ENCODE assay signal across 1 cellular context in the genomic region with DNA sequence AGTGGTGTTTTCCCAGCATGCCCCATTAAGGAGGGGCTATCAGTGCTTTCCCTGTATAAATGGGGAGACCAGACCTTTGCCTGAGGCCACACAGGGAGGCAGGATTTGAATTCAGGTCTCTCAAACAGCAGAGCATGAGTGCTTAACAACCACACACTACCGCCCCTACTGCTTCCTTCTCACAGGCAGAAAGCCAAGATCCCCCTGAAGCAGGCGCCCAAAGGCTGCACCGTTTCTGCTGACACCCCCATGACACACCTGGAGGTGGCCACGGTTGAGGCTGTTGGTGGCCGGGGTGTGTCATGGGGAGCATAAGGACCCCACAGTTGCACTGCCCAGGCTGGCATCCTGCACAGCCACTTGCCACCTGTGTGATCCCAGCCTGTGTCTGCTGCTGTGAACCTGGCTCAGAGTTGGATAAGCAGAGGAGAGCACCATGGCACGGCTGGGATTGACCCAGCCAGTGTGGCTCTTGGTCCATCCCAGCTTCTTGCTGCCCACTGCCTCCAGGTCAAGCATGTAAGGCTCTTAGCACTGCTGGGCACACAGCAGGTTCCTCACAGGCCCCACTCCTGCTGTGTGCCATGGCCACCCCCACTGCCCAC.
A peak's percentile ranks its signal among the peaks of the same experiment; 100 is the strongest.
TF ChIP-seq lines count a peak whose summit lies in the region.

No MANE protein-coding gene starts in this region.

TF ChIP-seq in HepG2, 621 proteins besides CTCF, POLR2A, EP300 and RAD21 (continued from another document and continues in another):
- TF ChIP-seq HNRNPL (IDR thresholded peaks at IDR 0.05; ENCODE audit: low read depth, low read length) (peak; percentile 89; the same call in 1 of the 2 replicates), ZNF841 (CRISPR knock-in tag; IDR thresholded peaks at IDR 0.05; ENCODE audit: borderline replicate concordance) (no peak), ZNF30 (CRISPR knock-in tag; IDR thresholded peaks at IDR 0.05) (no peak), ZNF549 (CRISPR knock-in tag; IDR thresholded peaks at IDR 0.05) (no peak), EED (CRISPR knock-in tag; IDR thresholded peaks at IDR 0.05) (0 out of 2 replicates have a peak, but pooled peaks have one; percentile 34), ZSCAN25 (CRISPR knock-in tag; IDR thresholded peaks at IDR 0.05) (no peak; the same call in 1 of the 2 replicates), ZNF264 (CRISPR knock-in tag; IDR thresholded peaks at IDR 0.05) (no peak), ZNF747 (CRISPR knock-in tag; IDR thresholded peaks at IDR 0.05; ENCODE audit: borderline replicate concordance) (0 out of 2 replicates have a peak, but pooled peaks have one; percentile 3), ZFP62 (CRISPR knock-in tag; IDR thresholded peaks at IDR 0.05) (no peak), PAX8 (CRISPR knock-in tag; IDR thresholded peaks at IDR 0.05; ENCODE audit: borderline replicate concordance) (peak; percentile 29; the same call in 1 of the 2 replicates), ZNF777 (CRISPR knock-in tag; IDR thresholded peaks at IDR 0.05) (no peak), ZNF660 (CRISPR knock-in tag; IDR thresholded peaks at IDR 0.05; ENCODE audit: borderline replicate concordance, low read depth) (no peak), ZNF160 (CRISPR knock-in tag; IDR thresholded peaks at IDR 0.05) (0 out of 2 replicates have a peak, but pooled peaks have one; percentile 36), ZNF136 (CRISPR knock-in tag; IDR thresholded peaks at IDR 0.05; ENCODE audit: low read depth) (no peak), ZMYM3 (CRISPR knock-in tag; IDR thresholded peaks at IDR 0.05) (peak; percentile 92), ADNP (CRISPR knock-in tag; IDR thresholded peaks at IDR 0.05) (peak; percentile 79; the same call in 1 of the 2 replicates), ZNF772 (CRISPR knock-in tag; IDR thresholded peaks at IDR 0.05) (no peak), ZNF382 (CRISPR knock-in tag; IDR thresholded peaks at IDR 0.05; ENCODE audit: borderline replicate concordance) (no peak), ZNF563 (CRISPR knock-in tag; IDR thresholded peaks at IDR 0.05) (peak; percentile 4; the same call in 1 of the 2 replicates), TCF12 (IDR thresholded peaks at IDR 0.05) (no peak), TCF12 (CRISPR knock-in tag; IDR thresholded peaks at IDR 0.05) (0 out of 2 replicates have a peak, but pooled peaks have one; percentile 50), MEF2D (CRISPR knock-in tag; IDR thresholded peaks at IDR 0.05) (peak; percentile 1; the same call in 1 of the 2 replicates), SYNCRIP (IDR thresholded peaks at IDR 0.05; ENCODE audit: insufficient read depth, low read depth, low read length) (no peak), FOSL1 (CRISPR knock-in tag; IDR thresholded peaks at IDR 0.05; ENCODE audit: borderline replicate concordance) (no peak), ZNF12 (CRISPR knock-in tag; IDR thresholded peaks at IDR 0.05) (no peak), ZNF263 (CRISPR knock-in tag; IDR thresholded peaks at IDR 0.05) (0 out of 2 replicates have a peak, but pooled peaks have one; percentile 41), SRSF9 (IDR thresholded peaks at IDR 0.05; ENCODE audit: borderline replicate concordance, insufficient read depth, low read depth, low read length, poor library complexity, severe bottlenecking) (no peak), ZNF7 (CRISPR knock-in tag; IDR thresholded peaks at IDR 0.05) (0 out of 2 replicates have a peak, but pooled peaks have one; percentile 2)
- TF ChIP-seq, protein P1, sequence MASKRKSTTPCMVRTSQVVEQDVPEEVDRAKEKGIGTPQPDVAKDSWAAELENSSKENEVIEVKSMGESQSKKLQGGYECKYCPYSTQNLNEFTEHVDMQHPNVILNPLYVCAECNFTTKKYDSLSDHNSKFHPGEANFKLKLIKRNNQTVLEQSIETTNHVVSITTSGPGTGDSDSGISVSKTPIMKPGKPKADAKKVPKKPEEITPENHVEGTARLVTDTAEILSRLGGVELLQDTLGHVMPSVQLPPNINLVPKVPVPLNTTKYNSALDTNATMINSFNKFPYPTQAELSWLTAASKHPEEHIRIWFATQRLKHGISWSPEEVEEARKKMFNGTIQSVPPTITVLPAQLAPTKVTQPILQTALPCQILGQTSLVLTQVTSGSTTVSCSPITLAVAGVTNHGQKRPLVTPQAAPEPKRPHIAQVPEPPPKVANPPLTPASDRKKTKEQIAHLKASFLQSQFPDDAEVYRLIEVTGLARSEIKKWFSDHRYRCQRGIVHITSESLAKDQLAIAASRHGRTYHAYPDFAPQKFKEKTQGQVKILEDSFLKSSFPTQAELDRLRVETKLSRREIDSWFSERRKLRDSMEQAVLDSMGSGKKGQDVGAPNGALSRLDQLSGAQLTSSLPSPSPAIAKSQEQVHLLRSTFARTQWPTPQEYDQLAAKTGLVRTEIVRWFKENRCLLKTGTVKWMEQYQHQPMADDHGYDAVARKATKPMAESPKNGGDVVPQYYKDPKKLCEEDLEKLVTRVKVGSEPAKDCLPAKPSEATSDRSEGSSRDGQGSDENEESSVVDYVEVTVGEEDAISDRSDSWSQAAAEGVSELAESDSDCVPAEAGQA (IDR thresholded peaks at IDR 0.05; ENCODE audit: low read depth), result no peak; the same call in 1 of the 2 replicates
- TF ChIP-seq, protein P1 (CRISPR knock-in tag; IDR thresholded peaks at IDR 0.05; ENCODE audit: borderline replicate concordance), result no peak
- TF ChIP-seq, protein P2, sequence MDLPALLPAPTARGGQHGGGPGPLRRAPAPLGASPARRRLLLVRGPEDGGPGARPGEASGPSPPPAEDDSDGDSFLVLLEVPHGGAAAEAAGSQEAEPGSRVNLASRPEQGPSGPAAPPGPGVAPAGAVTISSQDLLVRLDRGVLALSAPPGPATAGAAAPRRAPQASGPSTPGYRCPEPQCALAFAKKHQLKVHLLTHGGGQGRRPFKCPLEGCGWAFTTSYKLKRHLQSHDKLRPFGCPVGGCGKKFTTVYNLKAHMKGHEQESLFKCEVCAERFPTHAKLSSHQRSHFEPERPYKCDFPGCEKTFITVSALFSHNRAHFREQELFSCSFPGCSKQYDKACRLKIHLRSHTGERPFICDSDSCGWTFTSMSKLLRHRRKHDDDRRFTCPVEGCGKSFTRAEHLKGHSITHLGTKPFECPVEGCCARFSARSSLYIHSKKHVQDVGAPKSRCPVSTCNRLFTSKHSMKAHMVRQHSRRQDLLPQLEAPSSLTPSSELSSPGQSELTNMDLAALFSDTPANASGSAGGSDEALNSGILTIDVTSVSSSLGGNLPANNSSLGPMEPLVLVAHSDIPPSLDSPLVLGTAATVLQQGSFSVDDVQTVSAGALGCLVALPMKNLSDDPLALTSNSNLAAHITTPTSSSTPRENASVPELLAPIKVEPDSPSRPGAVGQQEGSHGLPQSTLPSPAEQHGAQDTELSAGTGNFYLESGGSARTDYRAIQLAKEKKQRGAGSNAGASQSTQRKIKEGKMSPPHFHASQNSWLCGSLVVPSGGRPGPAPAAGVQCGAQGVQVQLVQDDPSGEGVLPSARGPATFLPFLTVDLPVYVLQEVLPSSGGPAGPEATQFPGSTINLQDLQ (CRISPR knock-in tag; IDR thresholded peaks at IDR 0.05), result no peak
- TF ChIP-seq, protein P3, sequence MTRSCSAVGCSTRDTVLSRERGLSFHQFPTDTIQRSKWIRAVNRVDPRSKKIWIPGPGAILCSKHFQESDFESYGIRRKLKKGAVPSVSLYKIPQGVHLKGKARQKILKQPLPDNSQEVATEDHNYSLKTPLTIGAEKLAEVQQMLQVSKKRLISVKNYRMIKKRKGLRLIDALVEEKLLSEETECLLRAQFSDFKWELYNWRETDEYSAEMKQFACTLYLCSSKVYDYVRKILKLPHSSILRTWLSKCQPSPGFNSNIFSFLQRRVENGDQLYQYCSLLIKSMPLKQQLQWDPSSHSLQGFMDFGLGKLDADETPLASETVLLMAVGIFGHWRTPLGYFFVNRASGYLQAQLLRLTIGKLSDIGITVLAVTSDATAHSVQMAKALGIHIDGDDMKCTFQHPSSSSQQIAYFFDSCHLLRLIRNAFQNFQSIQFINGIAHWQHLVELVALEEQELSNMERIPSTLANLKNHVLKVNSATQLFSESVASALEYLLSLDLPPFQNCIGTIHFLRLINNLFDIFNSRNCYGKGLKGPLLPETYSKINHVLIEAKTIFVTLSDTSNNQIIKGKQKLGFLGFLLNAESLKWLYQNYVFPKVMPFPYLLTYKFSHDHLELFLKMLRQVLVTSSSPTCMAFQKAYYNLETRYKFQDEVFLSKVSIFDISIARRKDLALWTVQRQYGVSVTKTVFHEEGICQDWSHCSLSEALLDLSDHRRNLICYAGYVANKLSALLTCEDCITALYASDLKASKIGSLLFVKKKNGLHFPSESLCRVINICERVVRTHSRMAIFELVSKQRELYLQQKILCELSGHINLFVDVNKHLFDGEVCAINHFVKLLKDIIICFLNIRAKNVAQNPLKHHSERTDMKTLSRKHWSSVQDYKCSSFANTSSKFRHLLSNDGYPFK (CRISPR knock-in tag; IDR thresholded peaks at IDR 0.05; ENCODE audit: borderline replicate concordance), result peak; percentile 5; the same call in 1 of the 2 replicates
- TF ChIP-seq, protein P4, sequence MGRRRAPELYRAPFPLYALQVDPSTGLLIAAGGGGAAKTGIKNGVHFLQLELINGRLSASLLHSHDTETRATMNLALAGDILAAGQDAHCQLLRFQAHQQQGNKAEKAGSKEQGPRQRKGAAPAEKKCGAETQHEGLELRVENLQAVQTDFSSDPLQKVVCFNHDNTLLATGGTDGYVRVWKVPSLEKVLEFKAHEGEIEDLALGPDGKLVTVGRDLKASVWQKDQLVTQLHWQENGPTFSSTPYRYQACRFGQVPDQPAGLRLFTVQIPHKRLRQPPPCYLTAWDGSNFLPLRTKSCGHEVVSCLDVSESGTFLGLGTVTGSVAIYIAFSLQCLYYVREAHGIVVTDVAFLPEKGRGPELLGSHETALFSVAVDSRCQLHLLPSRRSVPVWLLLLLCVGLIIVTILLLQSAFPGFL (CRISPR knock-in tag; IDR thresholded peaks at IDR 0.05), result no peak
- TF ChIP-seq, protein P5, sequence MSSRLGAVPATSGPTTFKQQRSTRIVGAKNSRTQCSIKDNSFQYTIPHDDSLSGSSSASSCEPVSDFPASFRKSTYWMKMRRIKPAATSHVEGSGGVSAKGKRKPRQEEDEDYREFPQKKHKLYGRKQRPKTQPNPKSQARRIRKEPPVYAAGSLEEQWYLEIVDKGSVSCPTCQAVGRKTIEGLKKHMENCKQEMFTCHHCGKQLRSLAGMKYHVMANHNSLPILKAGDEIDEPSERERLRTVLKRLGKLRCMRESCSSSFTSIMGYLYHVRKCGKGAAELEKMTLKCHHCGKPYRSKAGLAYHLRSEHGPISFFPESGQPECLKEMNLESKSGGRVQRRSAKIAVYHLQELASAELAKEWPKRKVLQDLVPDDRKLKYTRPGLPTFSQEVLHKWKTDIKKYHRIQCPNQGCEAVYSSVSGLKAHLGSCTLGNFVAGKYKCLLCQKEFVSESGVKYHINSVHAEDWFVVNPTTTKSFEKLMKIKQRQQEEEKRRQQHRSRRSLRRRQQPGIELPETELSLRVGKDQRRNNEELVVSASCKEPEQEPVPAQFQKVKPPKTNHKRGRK (CRISPR knock-in tag; IDR thresholded peaks at IDR 0.05), result no peak
- TF ChIP-seq, protein P6, sequence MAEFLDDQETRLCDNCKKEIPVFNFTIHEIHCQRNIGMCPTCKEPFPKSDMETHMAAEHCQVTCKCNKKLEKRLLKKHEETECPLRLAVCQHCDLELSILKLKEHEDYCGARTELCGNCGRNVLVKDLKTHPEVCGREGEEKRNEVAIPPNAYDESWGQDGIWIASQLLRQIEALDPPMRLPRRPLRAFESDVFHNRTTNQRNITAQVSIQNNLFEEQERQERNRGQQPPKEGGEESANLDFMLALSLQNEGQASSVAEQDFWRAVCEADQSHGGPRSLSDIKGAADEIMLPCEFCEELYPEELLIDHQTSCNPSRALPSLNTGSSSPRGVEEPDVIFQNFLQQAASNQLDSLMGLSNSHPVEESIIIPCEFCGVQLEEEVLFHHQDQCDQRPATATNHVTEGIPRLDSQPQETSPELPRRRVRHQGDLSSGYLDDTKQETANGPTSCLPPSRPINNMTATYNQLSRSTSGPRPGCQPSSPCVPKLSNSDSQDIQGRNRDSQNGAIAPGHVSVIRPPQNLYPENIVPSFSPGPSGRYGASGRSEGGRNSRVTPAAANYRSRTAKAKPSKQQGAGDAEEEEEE (CRISPR knock-in tag; IDR thresholded peaks at IDR 0.05; ENCODE audit: borderline replicate concordance), result peak; percentile 32; the same call in 1 of the 2 replicates
- TF ChIP-seq, protein P7, sequence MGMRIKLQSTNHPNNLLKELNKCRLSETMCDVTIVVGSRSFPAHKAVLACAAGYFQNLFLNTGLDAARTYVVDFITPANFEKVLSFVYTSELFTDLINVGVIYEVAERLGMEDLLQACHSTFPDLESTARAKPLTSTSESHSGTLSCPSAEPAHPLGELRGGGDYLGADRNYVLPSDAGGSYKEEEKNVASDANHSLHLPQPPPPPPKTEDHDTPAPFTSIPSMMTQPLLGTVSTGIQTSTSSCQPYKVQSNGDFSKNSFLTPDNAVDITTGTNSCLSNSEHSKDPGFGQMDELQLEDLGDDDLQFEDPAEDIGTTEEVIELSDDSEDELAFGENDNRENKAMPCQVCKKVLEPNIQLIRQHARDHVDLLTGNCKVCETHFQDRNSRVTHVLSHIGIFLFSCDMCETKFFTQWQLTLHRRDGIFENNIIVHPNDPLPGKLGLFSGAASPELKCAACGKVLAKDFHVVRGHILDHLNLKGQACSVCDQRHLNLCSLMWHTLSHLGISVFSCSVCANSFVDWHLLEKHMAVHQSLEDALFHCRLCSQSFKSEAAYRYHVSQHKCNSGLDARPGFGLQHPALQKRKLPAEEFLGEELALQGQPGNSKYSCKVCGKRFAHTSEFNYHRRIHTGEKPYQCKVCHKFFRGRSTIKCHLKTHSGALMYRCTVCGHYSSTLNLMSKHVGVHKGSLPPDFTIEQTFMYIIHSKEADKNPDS (CRISPR knock-in tag; IDR thresholded peaks at IDR 0.05), result no peak
- TF ChIP-seq, protein P8, sequence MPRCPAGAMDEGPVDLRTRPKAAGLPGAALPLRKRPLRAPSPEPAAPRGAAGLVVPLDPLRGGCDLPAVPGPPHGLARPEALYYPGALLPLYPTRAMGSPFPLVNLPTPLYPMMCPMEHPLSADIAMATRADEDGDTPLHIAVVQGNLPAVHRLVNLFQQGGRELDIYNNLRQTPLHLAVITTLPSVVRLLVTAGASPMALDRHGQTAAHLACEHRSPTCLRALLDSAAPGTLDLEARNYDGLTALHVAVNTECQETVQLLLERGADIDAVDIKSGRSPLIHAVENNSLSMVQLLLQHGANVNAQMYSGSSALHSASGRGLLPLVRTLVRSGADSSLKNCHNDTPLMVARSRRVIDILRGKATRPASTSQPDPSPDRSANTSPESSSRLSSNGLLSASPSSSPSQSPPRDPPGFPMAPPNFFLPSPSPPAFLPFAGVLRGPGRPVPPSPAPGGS (CRISPR knock-in tag; IDR thresholded peaks at IDR 0.05), result no peak
